23 cellular contexts compared by ENCODE assay signal in genomic region chrX:39679497-39680157, GRCh38.
DNase-seq lines count a peak whose midpoint lies in the region; ATAC-seq and TF ChIP-seq lines count a peak whose summit lies in the region.
"Had no signal": no experiment of that assay in that cellular context is flagged by ENCODE, and none has a peak within 500 bp of the region (broad histone marks: within the 10 kb centered on the region; RNA-seq: fewer than 3 reads in every experiment).

No MANE protein-coding gene starts in this region.

- H3K4me1 ChIP-seq in cardiac muscle cell (ENCODE audit: low read depth) (peaks cover 13% of the 10 kb centered on the region), thyroid gland (peaks cover 0 to under 1% of the 10 kb centered on the region in 2 donors)
- H3K4me1 ChIP-seq: SJCRH30 had no signal

- H3K4me1 Mint-ChIP-seq in activated T-cell treated with anti-CD3 and anti-CD28 coated beads, Interleukin-2, amount 50 U/mL, for 4 hours (ENCODE audit: low read depth): no peaks in the 10 kb centered on the region

- intact Hi-C loops in Right ventricle myocardium inferior (cut with DNase I): no loop called here
- intact Hi-C loops in thyroid gland (cut with DNase I): no loop called here

- no peaks in the 10 kb centered on the region for H3K27me3 Mint-ChIP-seq in activated T-cell treated with anti-CD3 and anti-CD28 coated beads, Interleukin-2, amount 50 U/mL, for 4 hours (ENCODE audit: low read depth)

- H3K27me3 ChIP-seq in cardiac muscle cell (no peaks in the 10 kb centered on the region), layer of hippocampus (ENCODE audit: control insufficient read depth, insufficient read depth, low read length) (no peaks in the 10 kb centered on the region), thyroid gland (no peaks in the 10 kb centered on the region)
- H3K27me3 ChIP-seq: BE2C, MG63, SJCRH30 had no signal

- TF ChIP-seq CTCF in cardiac muscle cell (IDR thresholded peaks at IDR 0.05; ENCODE audit: low read depth, low read length): no peak
- no peak for TF ChIP-seq CTCF in thyroid gland (IDR thresholded peaks at IDR 0.05)

- ATAC-seq in Right ventricle myocardium inferior (no peak), HG02938 (IDR thresholded peaks at IDR 0.05; ENCODE audit: unreplicated experiment) (no peak)
- no peak for ATAC-seq in activated T-cell treated with anti-CD3 and anti-CD28 coated beads, Interleukin-2, amount 50 U/mL, for 4 hours

- H3K4me3 ChIP-seq in cardiac muscle cell (no peak overlapping the region), thyroid gland (replicated peaks in 1 of 3) (no peak overlapping the region)
- H3K4me3 ChIP-seq: MG63, SJCRH30 had no signal

- H3K36me3 ChIP-seq in cardiac muscle cell: no peaks in the 10 kb centered on the region
- H3K36me3 ChIP-seq in thyroid gland: no peaks in the 10 kb centered on the region
- H3K36me3 ChIP-seq: BE2C, MG63, SJCRH30 had no signal

- no peak overlapping the region for H3K4me3 Mint-ChIP-seq in activated T-cell treated with anti-CD3 and anti-CD28 coated beads, Interleukin-2, amount 50 U/mL, for 4 hours

- DNase-seq in cardiac muscle cell (ENCODE audit: low read depth in 1 of 2, low spot score in 1 of 2) (peak in 1 of 2 donors; percentile 60), Right ventricle myocardium inferior (ENCODE audit: missing footprints) (no peak), caudate nucleus (lab: John Stamatoyannopoulos, UW) (no peak), thyroid gland (peak; percentile 39 to 44), retina (no peak)
- DNase-seq in activated T-cell treated with anti-CD3 and anti-CD28 coated beads, Interleukin-2, amount 50 U/mL, for 4 hours: no peak
- DNase-seq: 8988T, ACHN, BE2C, Calu3, DMS153, DND-41, KBM-7, MG63, NCI-H1105 treated with DMSO at 0.1 percent for 48 hours, NCI-H146, NCI-H1930, NCI-H446, NCI-H524 treated with DMSO at 0.1 percent for 48 hours, NCI-H774 had no signal

- no peaks in the 10 kb centered on the region for H3K9me3 Mint-ChIP-seq in activated T-cell treated with anti-CD3 and anti-CD28 coated beads, Interleukin-2, amount 50 U/mL, for 4 hours

- peak overlapping the region; percentile 55 for H3K27ac ChIP-seq in cardiac muscle cell
- H3K27ac ChIP-seq in caudate nucleus (ENCODE audit: low read depth, low read length): peak overlapping the region; percentile 64
- H3K27ac ChIP-seq in layer of hippocampus (ENCODE audit: low read depth, low read length): peak overlapping the region; percentile 27
- H3K27ac ChIP-seq in thyroid gland: no peak overlapping the region
- H3K27ac ChIP-seq: SJCRH30 had no signal

- H3K36me3 Mint-ChIP-seq in activated T-cell treated with anti-CD3 and anti-CD28 coated beads, Interleukin-2, amount 50 U/mL, for 4 hours (ENCODE audit: insufficient read depth): no peaks in the 10 kb centered on the region

- WGBS in thyroid gland, 2 donors: 76 to 79% methylated on average over 2 of the region's 8 CpGs

- no peaks in the 10 kb centered on the region for H3K9me3 ChIP-seq in cardiac muscle cell (ENCODE audit: low read depth)
- no peaks in the 10 kb centered on the region for H3K9me3 ChIP-seq in thyroid gland
- H3K9me3 ChIP-seq: BE2C, MG63, SJCRH30 had no signal

- TF ChIP-seq POLR2A in thyroid gland (IDR thresholded peaks at IDR 0.05): no peak

Comparison
In these comparisons a context has a peak if more than half of its experiments do, and no peak if none do; other contexts are left out.
1. DNase-seq: peak in thyroid gland (2 of 2); none in Right ventricle myocardium inferior (single experiment), caudate nucleus (0 of 61), activated T-cell treated with anti-CD3 and anti-CD28 coated beads, Interleukin-2, amount 50 U/mL, for 4 hours (single experiment) and retina (single experiment).
2. H3K27ac ChIP-seq: peak in cardiac muscle cell (single experiment), caudate nucleus (single experiment) and layer of hippocampus (single experiment); none in thyroid gland (0 of 3).